ENCODE assay signal across 2 cellular contexts in genomic region chr4:16685536-16685935, GRCh38.
TF ChIP-seq lines count a peak whose summit lies in the region.

No MANE protein-coding gene starts in this region.

TF ChIP-seq in SK-N-SH, 30 proteins besides CTCF, POLR2A, EP300 and RAD21 (continued from another document):
- TF ChIP-seq, protein P1, sequence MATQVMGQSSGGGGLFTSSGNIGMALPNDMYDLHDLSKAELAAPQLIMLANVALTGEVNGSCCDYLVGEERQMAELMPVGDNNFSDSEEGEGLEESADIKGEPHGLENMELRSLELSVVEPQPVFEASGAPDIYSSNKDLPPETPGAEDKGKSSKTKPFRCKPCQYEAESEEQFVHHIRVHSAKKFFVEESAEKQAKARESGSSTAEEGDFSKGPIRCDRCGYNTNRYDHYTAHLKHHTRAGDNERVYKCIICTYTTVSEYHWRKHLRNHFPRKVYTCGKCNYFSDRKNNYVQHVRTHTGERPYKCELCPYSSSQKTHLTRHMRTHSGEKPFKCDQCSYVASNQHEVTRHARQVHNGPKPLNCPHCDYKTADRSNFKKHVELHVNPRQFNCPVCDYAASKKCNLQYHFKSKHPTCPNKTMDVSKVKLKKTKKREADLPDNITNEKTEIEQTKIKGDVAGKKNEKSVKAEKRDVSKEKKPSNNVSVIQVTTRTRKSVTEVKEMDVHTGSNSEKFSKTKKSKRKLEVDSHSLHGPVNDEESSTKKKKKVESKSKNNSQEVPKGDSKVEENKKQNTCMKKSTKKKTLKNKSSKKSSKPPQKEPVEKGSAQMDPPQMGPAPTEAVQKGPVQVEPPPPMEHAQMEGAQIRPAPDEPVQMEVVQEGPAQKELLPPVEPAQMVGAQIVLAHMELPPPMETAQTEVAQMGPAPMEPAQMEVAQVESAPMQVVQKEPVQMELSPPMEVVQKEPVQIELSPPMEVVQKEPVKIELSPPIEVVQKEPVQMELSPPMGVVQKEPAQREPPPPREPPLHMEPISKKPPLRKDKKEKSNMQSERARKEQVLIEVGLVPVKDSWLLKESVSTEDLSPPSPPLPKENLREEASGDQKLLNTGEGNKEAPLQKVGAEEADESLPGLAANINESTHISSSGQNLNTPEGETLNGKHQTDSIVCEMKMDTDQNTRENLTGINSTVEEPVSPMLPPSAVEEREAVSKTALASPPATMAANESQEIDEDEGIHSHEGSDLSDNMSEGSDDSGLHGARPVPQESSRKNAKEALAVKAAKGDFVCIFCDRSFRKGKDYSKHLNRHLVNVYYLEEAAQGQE (IDR thresholded peaks at IDR 0.05; ENCODE audit: low read depth, low read length) = no peak
- TF ChIP-seq GABPA (IDR thresholded peaks at IDR 0.05; ENCODE audit: low read depth) = no peak
- TF ChIP-seq YY1 (IDR thresholded peaks at IDR 0.05; ENCODE audit: low read depth) = no peak
- no peak for TF ChIP-seq USF2 (IDR thresholded peaks at IDR 0.05; ENCODE audit: borderline replicate concordance, low read depth, low read length)
- TF ChIP-seq NRF1 (IDR thresholded peaks at IDR 0.05; ENCODE audit: low read depth, low read length) = no peak
- TF ChIP-seq ELF1 (IDR thresholded peaks at IDR 0.05) = no peak
- TF ChIP-seq NFIC (IDR thresholded peaks at IDR 0.05; ENCODE audit: borderline replicate concordance) = no peak
- TF ChIP-seq JUND (IDR thresholded peaks at IDR 0.05) = no peak
- no peak for TF ChIP-seq TEAD4 (IDR thresholded peaks at IDR 0.05; ENCODE audit: borderline replicate concordance, insufficient read depth)
- no peak for TF ChIP-seq GATA2 (CRISPR knock-in tag; IDR thresholded peaks at IDR 0.05)
- no peak for TF ChIP-seq MXI1 (IDR thresholded peaks at IDR 0.05; ENCODE audit: low read depth, low read length)
- TF ChIP-seq SMC3 (IDR thresholded peaks at IDR 0.05; ENCODE audit: low read depth, low read length) = no peak

TF ChIP-seq in SK-N-SH treated with all-trans-retinoic acid at 6 μM for 48 hours, 23 proteins besides CTCF, POLR2A, EP300 and RAD21 (continued from another document):
- TF ChIP-seq PATZ1 (CRISPR knock-in tag; IDR thresholded peaks at IDR 0.05; ENCODE audit: borderline replicate concordance) (no peak), ISL1 (CRISPR knock-in tag; IDR thresholded peaks at IDR 0.05) (no peak)
